In the genomic region with DNA sequence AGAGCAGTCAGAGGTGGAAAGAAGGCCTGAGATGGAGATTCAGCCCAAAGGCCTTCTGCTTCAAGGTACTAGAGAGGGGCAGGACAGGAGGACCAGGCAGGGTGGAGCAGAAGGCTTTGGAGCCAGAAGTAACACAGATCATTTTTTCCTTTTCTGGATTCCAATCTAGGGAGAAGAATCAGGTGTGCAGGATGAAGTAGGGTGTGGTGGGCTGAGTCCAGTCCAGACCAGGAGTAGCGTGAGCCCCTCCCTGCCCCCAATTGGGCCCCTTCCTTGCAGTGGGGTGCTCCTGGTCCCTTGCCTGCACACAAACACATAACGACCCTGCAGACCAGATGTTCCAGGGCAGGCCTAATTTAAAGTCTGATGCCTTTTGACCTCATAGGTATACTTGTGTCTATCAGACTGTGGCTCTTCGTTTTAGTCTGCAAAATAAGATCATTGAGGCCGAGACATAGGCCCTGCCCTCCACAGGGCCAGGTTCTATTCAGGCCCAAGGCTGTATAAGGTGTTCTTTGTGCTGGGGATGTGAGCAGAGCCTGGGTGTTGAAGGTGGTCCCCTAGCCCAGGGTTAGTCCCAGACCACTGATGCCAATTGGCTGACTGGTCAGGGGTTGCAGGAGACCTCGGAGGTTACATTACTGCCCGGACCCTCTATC, we compare ENCODE assay signal across 8 cellular contexts. TPM values are rescaled to one million over a fixed set of nuclear protein-coding genes. Genes with fewer than 3 reads are reported as not detected.
DNase-seq lines count a peak whose midpoint lies in the region; ATAC-seq and TF ChIP-seq lines count a peak whose summit lies in the region.
"Had no signal": no experiment of that assay in that cellular context is flagged by ENCODE, and none has a peak within 500 bp of the region (broad histone marks: within the 10 kb centered on the region; RNA-seq: fewer than 3 reads in every experiment).

No MANE protein-coding gene starts in this region.

- H3K27me3 ChIP-seq in HUES6 (ENCODE audit: control insufficient read depth, insufficient read depth, low read length), result peaks cover 10% of the 10 kb centered on the region; the same call in 1 of the 2 replicates
- no peaks in the 10 kb centered on the region for H3K27me3 ChIP-seq in muscle layer of colon (ENCODE audit: control insufficient read depth in 1 of 2, insufficient read depth in 2 of 2, low read length in 2 of 2)
- no peaks in the 10 kb centered on the region for H3K27me3 ChIP-seq in thoracic aorta (replicated peaks; ENCODE audit: insufficient read depth)

- H3K36me3 Mint-ChIP-seq in central memory CD8-positive, alpha-beta T cell (ENCODE audit: insufficient read depth), result peaks cover 1% of the 10 kb centered on the region

- no peak for TF ChIP-seq CTCF in thoracic aorta (IDR thresholded peaks at IDR 0.05)

- peaks cover 5% of the 10 kb centered on the region for H3K4me1 Mint-ChIP-seq in central memory CD8-positive, alpha-beta T cell

- H3K9me3 ChIP-seq in HUES6 (ENCODE audit: control insufficient read depth, insufficient read depth, low read depth, low read length) (no peaks in the 10 kb centered on the region), muscle layer of colon (ENCODE audit: low read length) (no peaks in the 10 kb centered on the region), thoracic aorta (no peaks in the 10 kb centered on the region)

- no peak overlapping the region for H3K27ac Mint-ChIP-seq in central memory CD8-positive, alpha-beta T cell (ENCODE audit: low read depth)

- ATAC-seq in central memory CD8-positive, alpha-beta T cell (replicated peaks; ENCODE audit: extremely low read depth, poor library complexity, severe bottlenecking), result no peak
- ATAC-seq in thoracic aorta (ENCODE audit: insufficient number of reproducible peaks, low FRiP score, low read depth), result no peak
- ATAC-seq in GM21367 (IDR thresholded peaks at IDR 0.05; ENCODE audit: unreplicated experiment), result no peak

- H3K9ac ChIP-seq in HUES6 (ENCODE audit: low read length) (no peak overlapping the region), muscle layer of colon (ENCODE audit: low read length) (peak overlapping the region; percentile 35)

- H3K9me3 Mint-ChIP-seq in central memory CD8-positive, alpha-beta T cell, result no peaks in the 10 kb centered on the region

- H3K4me1 ChIP-seq in HUES6 (ENCODE audit: control insufficient read depth, insufficient read depth, low read length), result peaks cover 25% of the 10 kb centered on the region
- H3K4me1 ChIP-seq in muscle layer of colon (ENCODE audit: insufficient read depth, low read length), result peaks cover 40% of the 10 kb centered on the region
- H3K4me1 ChIP-seq in thoracic aorta (ENCODE audit: control insufficient read depth in 1 of 2, low read depth in 2 of 2), result peaks cover 13 to 24% of the 10 kb centered on the region in 2 donors

- H3K36me3 ChIP-seq in HUES6 (ENCODE audit: control insufficient read depth, insufficient read depth, low read length) (no peaks in the 10 kb centered on the region), muscle layer of colon (ENCODE audit: insufficient read depth, low read length) (no peaks in the 10 kb centered on the region), thoracic aorta (no peaks in the 10 kb centered on the region)

- DNase-seq in central memory CD8-positive, alpha-beta T cell (ENCODE audit: low spot score in 2 of 2), result no peak
- DNase-seq in thoracic aorta (ENCODE audit: low spot score) (no peak), DMS79 (lab: John Stamatoyannopoulos, UW) (no peak), globus pallidus (ENCODE audit: low spot score) (no peak)

- peak overlapping the region; percentile 42 for H3K4me3 Mint-ChIP-seq in central memory CD8-positive, alpha-beta T cell

- H3K27ac ChIP-seq in HUES6 (ENCODE audit: low read depth, low read length), result no peak overlapping the region
- peak overlapping the region; percentile 21 for H3K27ac ChIP-seq in muscle layer of colon (ENCODE audit: low read depth, low read length)
- H3K27ac ChIP-seq in thoracic aorta, result peak overlapping the region in 1 of 2 donors; percentile 51

- H3K27me3 Mint-ChIP-seq in central memory CD8-positive, alpha-beta T cell, result peaks cover 27% of the 10 kb centered on the region

- H3K4me3 ChIP-seq in HUES6 (ENCODE audit: low read depth, low read length), result peak overlapping the region; percentile 60; the same call in 1 of the 2 replicates
- peak overlapping the region in 1 of 2 donors; percentile 32 for H3K4me3 ChIP-seq in muscle layer of colon (ENCODE audit: low read depth in 1 of 2, low read length in 2 of 2)
- peak overlapping the region; percentile 91 for H3K4me3 ChIP-seq in thoracic aorta
- H3K4me3 ChIP-seq: K562 had no signal

RNA-seq across cellular contexts. Expression of a gene that starts 1.0 kb away (rescaled TPM):
- total RNA-seq in thoracic aorta, result 10 to 100 TPM in 1 of 2 donors, 1 to 10 TPM in 1; 9.5 to 11.6 TPM

RNA-seq across cellular contexts. Expression of a gene that starts 29.8 kb away (rescaled TPM):
- total RNA-seq in thoracic aorta, result 10 to 100 TPM; 62.0 to 84.5 TPM

RNA-seq across cellular contexts. Expression of a gene that starts 31.7 kb away (rescaled TPM):
- total RNA-seq in thoracic aorta, result 1 to 10 TPM; 1.3 to 4.2 TPM

RNA-seq across cellular contexts. Expression of a gene that starts 32.0 kb away (rescaled TPM):
- total RNA-seq in thoracic aorta, result 10 to 100 TPM; 62.8 to 71.6 TPM

RNA-seq across cellular contexts. Expression of a gene that starts 44.8 kb away (rescaled TPM):
- total RNA-seq in thoracic aorta, result 10 to 100 TPM; 27.6 to 61.8 TPM
